11 cellular contexts compared by ENCODE assay signal in the genomic region with DNA sequence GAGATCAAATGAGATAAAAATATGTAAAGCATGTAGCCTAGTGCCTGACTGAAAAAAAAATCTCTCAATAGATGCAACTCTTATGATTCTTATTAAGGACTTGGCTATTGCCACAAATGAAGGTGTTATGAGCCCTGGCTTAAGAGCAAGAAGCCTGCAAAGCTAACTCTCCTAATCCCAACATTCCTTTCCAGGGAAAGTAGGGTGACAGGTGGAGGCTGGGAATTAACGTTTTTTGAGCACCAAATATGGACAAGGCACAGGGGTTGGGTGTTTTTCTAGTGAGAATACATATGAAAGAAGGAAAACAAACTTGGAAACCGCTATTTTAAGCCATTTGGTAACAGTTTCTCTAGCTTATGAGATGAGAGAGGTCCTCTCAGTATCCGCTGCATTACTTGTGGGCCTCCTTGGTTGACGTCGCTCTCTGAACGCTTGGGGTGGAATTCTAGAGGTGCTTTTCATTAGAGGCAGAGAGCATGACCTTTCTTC. TPM values are rescaled to one million over a fixed set of nuclear protein-coding genes. Genes with fewer than 3 reads are reported as not detected.
DNase-seq lines count a peak whose midpoint lies in the region; ATAC-seq and TF ChIP-seq lines count a peak whose summit lies in the region.
"Had no signal": no experiment of that assay in that cellular context is flagged by ENCODE, and none has a peak within 500 bp of the region (broad histone marks: within the 10 kb centered on the region; RNA-seq: fewer than 3 reads in every experiment).

No MANE protein-coding gene starts in this region.

- DNase-seq in GM06990 (ENCODE audit: extremely low read depth, insufficient read length) = no peak
- peak; percentile 57 for DNase-seq in MM.1S
- no peak for DNase-seq in activated naive CD8-positive, alpha-beta T cell treated with anti-CD3 and anti-CD28 coated beads, Interleukin-2, amount 50 U/mL, for 24 hours
- peak; percentile 75 for DNase-seq in retinal pigment epithelial cell (ENCODE audit: low read depth)
- no peak for DNase-seq in G401 (ENCODE audit: low spot score)
- no peak for DNase-seq in hypothalamus (lab: John Stamatoyannopoulos, UW)
- DNase-seq in LoVo (ENCODE audit: low spot score) = no peak
- DNase-seq: dermis blood vessel endothelial cell, NCI-H226, SW 1271 had no signal

- H3F3A ChIP-seq in MM.1S (ENCODE audit: insufficient read depth, low read length) = peaks cover 91% of the 10 kb centered on the region

- H3K9me2 ChIP-seq in MM.1S (replicated peaks; ENCODE audit: insufficient read depth, low read length) = no peaks in the 10 kb centered on the region

- peaks cover 96% of the 10 kb centered on the region for H3K79me2 ChIP-seq in MM.1S (ENCODE audit: low read length)

- peak overlapping the region; percentile 92 for H3K4me2 ChIP-seq in MM.1S (ENCODE audit: low read depth, low read length)

- peak overlapping the region; percentile 95 for H3K9ac ChIP-seq in MM.1S (ENCODE audit: low read length)

- H3K36me3 ChIP-seq in GM06990 (ENCODE audit: control insufficient read depth, insufficient read depth, low read length) = peaks cover 1% of the 10 kb centered on the region; the same call in 1 of the 2 replicates
- peaks cover 3% of the 10 kb centered on the region; the same call in 1 of the 2 replicates for H3K36me3 ChIP-seq in MM.1S (replicated peaks; ENCODE audit: insufficient read depth, low read length)

- H2AFZ ChIP-seq in MM.1S (ENCODE audit: low read length) = no peak overlapping the region

- peak overlapping the region; percentile 89 for H3K4me3 ChIP-seq in GM06990 (replicated peaks; ENCODE audit: low read depth, low read length)
- peak overlapping the region; percentile 83 for H3K4me3 ChIP-seq in MM.1S (ENCODE audit: low read length)
- no peak overlapping the region for H3K4me3 ChIP-seq in retinal pigment epithelial cell (ENCODE audit: low read length)

- peaks cover 13% of the 10 kb centered on the region for H3K4me1 ChIP-seq in MM.1S (ENCODE audit: low read length)

- H3K4me3 Mint-ChIP-seq in activated naive CD8-positive, alpha-beta T cell treated with anti-CD3 and anti-CD28 coated beads, Interleukin-2, amount 50 U/mL, for 24 hours = peak overlapping the region; percentile 98

- H3K9me3 ChIP-seq in MM.1S (replicated peaks; ENCODE audit: insufficient read depth, low read length) = no peaks in the 10 kb centered on the region

- H4K20me1 ChIP-seq in MM.1S (ENCODE audit: insufficient read depth, low read length) = no peaks in the 10 kb centered on the region

- peaks cover 63% of the 10 kb centered on the region for H3K36me3 Mint-ChIP-seq in activated naive CD8-positive, alpha-beta T cell treated with anti-CD3 and anti-CD28 coated beads, Interleukin-2, amount 50 U/mL, for 24 hours (ENCODE audit: low read depth)

- peak overlapping the region; percentile 97 for H3K27ac Mint-ChIP-seq in activated naive CD8-positive, alpha-beta T cell treated with anti-CD3 and anti-CD28 coated beads, Interleukin-2, amount 50 U/mL, for 24 hours

- H3K9me3 Mint-ChIP-seq in activated naive CD8-positive, alpha-beta T cell treated with anti-CD3 and anti-CD28 coated beads, Interleukin-2, amount 50 U/mL, for 24 hours = no peaks in the 10 kb centered on the region

- peaks cover 55% of the 10 kb centered on the region for H3K4me1 Mint-ChIP-seq in activated naive CD8-positive, alpha-beta T cell treated with anti-CD3 and anti-CD28 coated beads, Interleukin-2, amount 50 U/mL, for 24 hours

- in situ Hi-C loops in G401 (cut with HindIII; ENCODE audit: low sequenced_read_pairs) = no loop called here

- no peaks in the 10 kb centered on the region for H3K27me3 Mint-ChIP-seq in activated naive CD8-positive, alpha-beta T cell treated with anti-CD3 and anti-CD28 coated beads, Interleukin-2, amount 50 U/mL, for 24 hours

- TF ChIP-seq CTCF in GM06990 (IDR thresholded peaks at IDR 0.05; ENCODE audit: insufficient read depth, low read length, poor library complexity, severe bottlenecking) = no peak
- no peak for TF ChIP-seq CTCF in MM.1S (IDR thresholded peaks at IDR 0.05; ENCODE audit: low read length)
- no peak for TF ChIP-seq CTCF in retinal pigment epithelial cell (conservative IDR thresholded peaks at IDR 0.05; ENCODE audit: low read depth, low read length)

- no peak for ATAC-seq in activated naive CD8-positive, alpha-beta T cell treated with anti-CD3 and anti-CD28 coated beads, Interleukin-2, amount 50 U/mL, for 24 hours
- ATAC-seq in HG03521 (IDR thresholded peaks at IDR 0.05; ENCODE audit: unreplicated experiment) = no peak

- no peaks in the 10 kb centered on the region for H3K27me3 ChIP-seq in GM06990 (replicated peaks; ENCODE audit: control insufficient read depth, insufficient read depth, low read length)
- H3K27me3 ChIP-seq in MM.1S (replicated peaks; ENCODE audit: insufficient read depth, low read length) = no peaks in the 10 kb centered on the region

- peak overlapping the region; percentile 97 for H3K27ac ChIP-seq in MM.1S (ENCODE audit: low read length)

RNA-seq across cellular contexts. Expression of gene RHOH, which starts 2.4 kb away (rescaled TPM):
- 36.6 and 48.6 TPM in 2 replicates for total RNA-seq in G401 (2014; rRNA removed; shearing (Covaris generic))

Comparison
In these comparisons a context has a peak if more than half of its experiments do, and no peak if none do; other contexts are left out.
1. DNase-seq: peak in MM.1S (single experiment) and retinal pigment epithelial cell (single experiment); none in GM06990 (single experiment), activated naive CD8-positive, alpha-beta T cell treated with anti-CD3 and anti-CD28 coated beads, Interleukin-2, amount 50 U/mL, for 24 hours (single experiment), G401 (single experiment), hypothalamus (0 of 51) and LoVo (single experiment).